ENCODE assay signal across 1 cellular context in genomic region chr19:3697671-3698385, GRCh38.
TF ChIP-seq lines count a peak whose summit lies in the region.

No MANE protein-coding gene starts in this region.

TF ChIP-seq in HCT116, 20 proteins besides CTCF, POLR2A, EP300 and RAD21 (continued from another document):
- TF ChIP-seq REST (IDR thresholded peaks at IDR 0.05; ENCODE audit: low read depth) (no peak), SIN3A (IDR thresholded peaks at IDR 0.05; ENCODE audit: low read depth) (no peak), POLR2AphosphoS5 (IDR thresholded peaks at IDR 0.05; ENCODE audit: low read depth, low read length) (no peak), JUND (IDR thresholded peaks at IDR 0.05) (no peak), ZFX (IDR thresholded peaks at IDR 0.05) (no peak), TCF7L2 (IDR thresholded peaks at IDR 0.05; ENCODE audit: borderline replicate concordance, extremely low read depth, insufficient read depth, insufficient read length) (no peak), YY1 (IDR thresholded peaks at IDR 0.05; ENCODE audit: extremely low read depth, insufficient replicate concordance, low read depth, low read length) (no peak), ATF3 (IDR thresholded peaks at IDR 0.05) (no peak), FOSL1 (IDR thresholded peaks at IDR 0.05; ENCODE audit: low read depth) (no peak), CBX3 (IDR thresholded peaks at IDR 0.05; ENCODE audit: low read depth) (no peak), ZNF274 (IDR thresholded peaks at IDR 0.05; ENCODE audit: low read depth, low read length) (no peak), CEBPB (IDR thresholded peaks at IDR 0.05; ENCODE audit: low read depth) (no peak)
- TF ChIP-seq, protein P1, sequence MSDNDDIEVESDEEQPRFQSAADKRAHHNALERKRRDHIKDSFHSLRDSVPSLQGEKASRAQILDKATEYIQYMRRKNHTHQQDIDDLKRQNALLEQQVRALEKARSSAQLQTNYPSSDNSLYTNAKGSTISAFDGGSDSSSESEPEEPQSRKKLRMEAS (IDR thresholded peaks at IDR 0.05) = no peak
